ENCODE assay signal across 2 cellular contexts in the genomic region with DNA sequence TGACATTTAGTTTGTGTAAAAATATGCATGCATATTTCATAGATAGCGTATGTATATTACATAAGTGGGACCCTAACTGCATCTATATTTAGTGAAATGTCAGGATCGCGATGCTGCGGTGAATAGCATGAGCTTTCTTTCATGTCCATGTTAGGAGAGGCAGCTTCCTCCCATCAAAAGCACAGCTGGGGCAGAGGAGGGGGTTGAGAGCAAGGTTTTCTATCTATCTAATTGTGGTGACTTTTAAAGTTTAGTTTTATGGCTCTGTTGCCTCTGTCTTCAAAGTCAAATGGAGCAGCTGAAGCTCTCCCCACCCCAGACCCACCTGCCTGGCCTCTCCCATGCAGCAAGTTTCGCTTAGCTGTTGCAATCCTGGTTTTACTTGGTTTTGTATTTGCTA. TPM values are rescaled to one million over a fixed set of nuclear protein-coding genes. Genes with fewer than 3 reads are reported as not detected.
"Had no signal": no experiment of that assay in that cellular context is flagged by ENCODE, and none has a peak within 500 bp of the region (broad histone marks: within the 10 kb centered on the region; RNA-seq: fewer than 3 reads in every experiment).

No MANE protein-coding gene starts in this region.

RNA-seq across cellular contexts. Expression of a gene that starts 1.8 kb away (rescaled TPM):
- total RNA-seq: thoracic aorta, ureter had no signal
